ENCODE assay signal across 1 cellular context in the genomic region with DNA sequence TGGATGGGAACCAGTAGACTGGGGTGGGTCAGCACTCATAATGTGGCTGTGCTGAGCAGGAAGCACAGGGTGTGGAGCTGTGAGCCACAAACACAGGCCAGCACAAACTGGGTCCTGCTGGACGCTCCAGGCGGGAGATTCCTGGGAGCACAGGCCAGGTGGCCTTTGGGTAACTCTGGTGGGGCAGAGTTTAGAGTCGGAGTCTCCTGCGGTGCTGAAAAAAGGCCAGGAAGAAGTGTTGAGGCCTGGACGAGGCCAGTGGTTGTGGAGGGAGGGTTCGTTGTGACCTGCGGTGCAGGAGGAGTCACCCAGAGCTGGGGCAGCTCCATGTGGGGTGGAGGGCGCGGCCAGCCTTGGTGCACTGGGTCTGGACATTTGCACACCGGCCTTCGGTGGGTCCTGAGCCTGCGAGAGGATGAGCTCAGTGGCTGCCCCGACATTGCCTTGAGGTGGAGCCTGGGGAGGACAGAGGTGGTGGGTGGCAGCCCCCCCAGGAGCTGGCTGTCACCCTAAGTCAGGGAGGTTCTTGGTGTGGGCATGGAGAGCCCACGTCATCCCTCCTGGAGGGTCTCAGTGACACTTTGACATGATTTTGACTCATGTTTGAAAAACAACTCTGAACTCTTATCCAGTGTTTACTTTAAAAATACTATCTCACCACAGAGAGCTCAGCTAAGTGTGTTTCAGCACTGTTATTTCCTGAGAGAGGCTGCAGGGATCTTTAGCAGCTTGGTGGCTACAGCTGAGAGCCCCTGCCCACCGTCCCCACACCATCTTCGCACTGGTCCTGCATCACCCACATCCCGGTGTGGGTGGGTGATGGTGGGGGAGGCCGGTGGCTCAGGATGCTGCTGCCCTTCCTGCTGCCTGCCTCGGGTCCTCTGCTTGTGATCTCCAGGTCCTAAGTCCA.
TF ChIP-seq lines count a peak whose summit lies in the region.

No MANE protein-coding gene starts in this region.

TF ChIP-seq in HepG2, 621 proteins besides CTCF, POLR2A, EP300 and RAD21 (continued from another document and continues in another):
- TF ChIP-seq, protein P1, sequence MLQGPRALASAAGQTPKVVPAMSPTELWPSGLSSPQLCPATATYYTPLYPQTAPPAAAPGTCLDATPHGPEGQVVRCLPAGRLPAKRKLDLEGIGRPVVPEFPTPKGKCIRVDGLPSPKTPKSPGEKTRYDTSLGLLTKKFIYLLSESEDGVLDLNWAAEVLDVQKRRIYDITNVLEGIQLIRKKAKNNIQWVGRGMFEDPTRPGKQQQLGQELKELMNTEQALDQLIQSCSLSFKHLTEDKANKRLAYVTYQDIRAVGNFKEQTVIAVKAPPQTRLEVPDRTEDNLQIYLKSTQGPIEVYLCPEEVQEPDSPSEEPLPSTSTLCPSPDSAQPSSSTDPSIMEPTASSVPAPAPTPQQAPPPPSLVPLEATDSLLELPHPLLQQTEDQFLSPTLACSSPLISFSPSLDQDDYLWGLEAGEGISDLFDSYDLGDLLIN (CRISPR knock-in tag; IDR thresholded peaks at IDR 0.05; ENCODE audit: borderline replicate concordance), result no peak
- TF ChIP-seq ZFP36L2 (CRISPR knock-in tag; IDR thresholded peaks at IDR 0.05), result no peak
- peak; percentile 50; the same call in 1 of the 2 replicates for TF ChIP-seq NRL (CRISPR knock-in tag; IDR thresholded peaks at IDR 0.05; ENCODE audit: borderline replicate concordance)
- TF ChIP-seq, protein P2, sequence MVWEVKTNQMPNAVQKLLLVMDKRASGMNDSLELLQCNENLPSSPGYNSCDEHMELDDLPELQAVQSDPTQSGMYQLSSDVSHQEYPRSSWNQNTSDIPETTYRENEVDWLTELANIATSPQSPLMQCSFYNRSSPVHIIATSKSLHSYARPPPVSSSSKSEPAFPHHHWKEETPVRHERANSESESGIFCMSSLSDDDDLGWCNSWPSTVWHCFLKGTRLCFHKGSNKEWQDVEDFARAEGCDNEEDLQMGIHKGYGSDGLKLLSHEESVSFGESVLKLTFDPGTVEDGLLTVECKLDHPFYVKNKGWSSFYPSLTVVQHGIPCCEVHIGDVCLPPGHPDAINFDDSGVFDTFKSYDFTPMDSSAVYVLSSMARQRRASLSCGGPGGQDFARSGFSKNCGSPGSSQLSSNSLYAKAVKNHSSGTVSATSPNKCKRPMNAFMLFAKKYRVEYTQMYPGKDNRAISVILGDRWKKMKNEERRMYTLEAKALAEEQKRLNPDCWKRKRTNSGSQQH (CRISPR knock-in tag; IDR thresholded peaks at IDR 0.05; ENCODE audit: low read depth), result no peak
- no peak for TF ChIP-seq HNRNPL (IDR thresholded peaks at IDR 0.05; ENCODE audit: low read depth, low read length)
- TF ChIP-seq DRAP1 (CRISPR knock-in tag; IDR thresholded peaks at IDR 0.05), result no peak
- TF ChIP-seq ZNF879 (CRISPR knock-in tag; IDR thresholded peaks at IDR 0.05), result no peak
- TF ChIP-seq FOXA3 (CRISPR knock-in tag; IDR thresholded peaks at IDR 0.05), result peak; percentile 70
- 0 out of 2 replicates have a peak, but pooled peaks have one; percentile 14 for TF ChIP-seq ETV5 (CRISPR knock-in tag; IDR thresholded peaks at IDR 0.05; ENCODE audit: borderline replicate concordance)
- TF ChIP-seq ZNF775 (CRISPR knock-in tag; IDR thresholded peaks at IDR 0.05; ENCODE audit: borderline replicate concordance), result no peak
- no peak for TF ChIP-seq FOXJ3 (CRISPR knock-in tag; IDR thresholded peaks at IDR 0.05; ENCODE audit: borderline replicate concordance)
- TF ChIP-seq ZNF547 (CRISPR knock-in tag; IDR thresholded peaks at IDR 0.05), result no peak
- TF ChIP-seq, protein P3, sequence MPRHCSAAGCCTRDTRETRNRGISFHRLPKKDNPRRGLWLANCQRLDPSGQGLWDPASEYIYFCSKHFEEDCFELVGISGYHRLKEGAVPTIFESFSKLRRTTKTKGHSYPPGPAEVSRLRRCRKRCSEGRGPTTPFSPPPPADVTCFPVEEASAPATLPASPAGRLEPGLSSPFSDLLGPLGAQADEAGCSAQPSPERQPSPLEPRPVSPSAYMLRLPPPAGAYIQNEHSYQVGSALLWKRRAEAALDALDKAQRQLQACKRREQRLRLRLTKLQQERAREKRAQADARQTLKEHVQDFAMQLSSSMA (CRISPR knock-in tag; IDR thresholded peaks at IDR 0.05), result no peak
- TF ChIP-seq ZNF724P (CRISPR knock-in tag; IDR thresholded peaks at IDR 0.05; ENCODE audit: borderline replicate concordance), result 0 out of 2 replicates have a peak, but pooled peaks have one; percentile 61
- no peak for TF ChIP-seq ZNF580 (CRISPR knock-in tag; IDR thresholded peaks at IDR 0.05; ENCODE audit: borderline replicate concordance, low read depth)
- TF ChIP-seq SIX4 (CRISPR knock-in tag; IDR thresholded peaks at IDR 0.05), result no peak
- TF ChIP-seq NFE2L2 (IDR thresholded peaks at IDR 0.05; ENCODE audit: low read length), result no peak
- no peak for TF ChIP-seq TBX3 (IDR thresholded peaks at IDR 0.05; ENCODE audit: borderline replicate concordance)
- TF ChIP-seq HOXA7 (CRISPR knock-in tag; IDR thresholded peaks at IDR 0.05), result no peak
- TF ChIP-seq, protein P4, sequence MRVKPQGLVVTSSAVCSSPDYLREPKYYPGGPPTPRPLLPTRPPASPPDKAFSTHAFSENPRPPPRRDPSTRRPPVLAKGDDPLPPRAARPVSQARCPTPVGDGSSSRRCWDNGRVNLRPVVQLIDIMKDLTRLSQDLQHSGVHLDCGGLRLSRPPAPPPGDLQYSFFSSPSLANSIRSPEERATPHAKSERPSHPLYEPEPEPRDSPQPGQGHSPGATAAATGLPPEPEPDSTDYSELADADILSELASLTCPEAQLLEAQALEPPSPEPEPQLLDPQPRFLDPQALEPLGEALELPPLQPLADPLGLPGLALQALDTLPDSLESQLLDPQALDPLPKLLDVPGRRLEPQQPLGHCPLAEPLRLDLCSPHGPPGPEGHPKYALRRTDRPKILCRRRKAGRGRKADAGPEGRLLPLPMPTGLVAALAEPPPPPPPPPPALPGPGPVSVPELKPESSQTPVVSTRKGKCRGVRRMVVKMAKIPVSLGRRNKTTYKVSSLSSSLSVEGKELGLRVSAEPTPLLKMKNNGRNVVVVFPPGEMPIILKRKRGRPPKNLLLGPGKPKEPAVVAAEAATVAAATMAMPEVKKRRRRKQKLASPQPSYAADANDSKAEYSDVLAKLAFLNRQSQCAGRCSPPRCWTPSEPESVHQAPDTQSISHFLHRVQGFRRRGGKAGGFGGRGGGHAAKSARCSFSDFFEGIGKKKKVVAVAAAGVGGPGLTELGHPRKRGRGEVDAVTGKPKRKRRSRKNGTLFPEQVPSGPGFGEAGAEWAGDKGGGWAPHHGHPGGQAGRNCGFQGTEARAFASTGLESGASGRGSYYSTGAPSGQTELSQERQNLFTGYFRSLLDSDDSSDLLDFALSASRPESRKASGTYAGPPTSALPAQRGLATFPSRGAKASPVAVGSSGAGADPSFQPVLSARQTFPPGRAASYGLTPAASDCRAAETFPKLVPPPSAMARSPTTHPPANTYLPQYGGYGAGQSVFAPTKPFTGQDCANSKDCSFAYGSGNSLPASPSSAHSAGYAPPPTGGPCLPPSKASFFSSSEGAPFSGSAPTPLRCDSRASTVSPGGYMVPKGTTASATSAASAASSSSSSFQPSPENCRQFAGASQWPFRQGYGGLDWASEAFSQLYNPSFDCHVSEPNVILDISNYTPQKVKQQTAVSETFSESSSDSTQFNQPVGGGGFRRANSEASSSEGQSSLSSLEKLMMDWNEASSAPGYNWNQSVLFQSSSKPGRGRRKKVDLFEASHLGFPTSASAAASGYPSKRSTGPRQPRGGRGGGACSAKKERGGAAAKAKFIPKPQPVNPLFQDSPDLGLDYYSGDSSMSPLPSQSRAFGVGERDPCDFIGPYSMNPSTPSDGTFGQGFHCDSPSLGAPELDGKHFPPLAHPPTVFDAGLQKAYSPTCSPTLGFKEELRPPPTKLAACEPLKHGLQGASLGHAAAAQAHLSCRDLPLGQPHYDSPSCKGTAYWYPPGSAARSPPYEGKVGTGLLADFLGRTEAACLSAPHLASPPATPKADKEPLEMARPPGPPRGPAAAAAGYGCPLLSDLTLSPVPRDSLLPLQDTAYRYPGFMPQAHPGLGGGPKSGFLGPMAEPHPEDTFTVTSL (CRISPR knock-in tag; IDR thresholded peaks at IDR 0.05; ENCODE audit: borderline replicate concordance), result no peak
- TF ChIP-seq KLF11 (CRISPR knock-in tag; IDR thresholded peaks at IDR 0.05), result no peak
- no peak for TF ChIP-seq ZSCAN12 (CRISPR knock-in tag; IDR thresholded peaks at IDR 0.05)
- TF ChIP-seq, protein P5, sequence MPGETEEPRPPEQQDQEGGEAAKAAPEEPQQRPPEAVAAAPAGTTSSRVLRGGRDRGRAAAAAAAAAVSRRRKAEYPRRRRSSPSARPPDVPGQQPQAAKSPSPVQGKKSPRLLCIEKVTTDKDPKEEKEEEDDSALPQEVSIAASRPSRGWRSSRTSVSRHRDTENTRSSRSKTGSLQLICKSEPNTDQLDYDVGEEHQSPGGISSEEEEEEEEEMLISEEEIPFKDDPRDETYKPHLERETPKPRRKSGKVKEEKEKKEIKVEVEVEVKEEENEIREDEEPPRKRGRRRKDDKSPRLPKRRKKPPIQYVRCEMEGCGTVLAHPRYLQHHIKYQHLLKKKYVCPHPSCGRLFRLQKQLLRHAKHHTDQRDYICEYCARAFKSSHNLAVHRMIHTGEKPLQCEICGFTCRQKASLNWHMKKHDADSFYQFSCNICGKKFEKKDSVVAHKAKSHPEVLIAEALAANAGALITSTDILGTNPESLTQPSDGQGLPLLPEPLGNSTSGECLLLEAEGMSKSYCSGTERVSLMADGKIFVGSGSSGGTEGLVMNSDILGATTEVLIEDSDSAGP (CRISPR knock-in tag; IDR thresholded peaks at IDR 0.05; ENCODE audit: borderline replicate concordance), result 0 out of 2 replicates have a peak, but pooled peaks have one; percentile 2
- peak; percentile 68 for TF ChIP-seq ZNF687 (CRISPR knock-in tag; IDR thresholded peaks at IDR 0.05)
- no peak for TF ChIP-seq NCOR1 (IDR thresholded peaks at IDR 0.05; ENCODE audit: borderline replicate concordance, low read length)
- peak; percentile 30; the same call in 1 of the 2 replicates for TF ChIP-seq HMG20A (CRISPR knock-in tag; IDR thresholded peaks at IDR 0.05; ENCODE audit: borderline replicate concordance)
- TF ChIP-seq TMF1 (CRISPR knock-in tag; IDR thresholded peaks at IDR 0.05; ENCODE audit: low read depth), result 0 out of 2 replicates have a peak, but pooled peaks have one; percentile 19
- TF ChIP-seq ZFP62 (CRISPR knock-in tag; IDR thresholded peaks at IDR 0.05), result no peak
- TF ChIP-seq KDM5B (CRISPR knock-in tag; IDR thresholded peaks at IDR 0.05; ENCODE audit: borderline replicate concordance), result peak; percentile 52; the same call in 1 of the 2 replicates
- TF ChIP-seq SP1 (IDR thresholded peaks at IDR 0.05), result no peak
- TF ChIP-seq SP1 (CRISPR knock-in tag; IDR thresholded peaks at IDR 0.05), result no peak
- TF ChIP-seq, protein P6, sequence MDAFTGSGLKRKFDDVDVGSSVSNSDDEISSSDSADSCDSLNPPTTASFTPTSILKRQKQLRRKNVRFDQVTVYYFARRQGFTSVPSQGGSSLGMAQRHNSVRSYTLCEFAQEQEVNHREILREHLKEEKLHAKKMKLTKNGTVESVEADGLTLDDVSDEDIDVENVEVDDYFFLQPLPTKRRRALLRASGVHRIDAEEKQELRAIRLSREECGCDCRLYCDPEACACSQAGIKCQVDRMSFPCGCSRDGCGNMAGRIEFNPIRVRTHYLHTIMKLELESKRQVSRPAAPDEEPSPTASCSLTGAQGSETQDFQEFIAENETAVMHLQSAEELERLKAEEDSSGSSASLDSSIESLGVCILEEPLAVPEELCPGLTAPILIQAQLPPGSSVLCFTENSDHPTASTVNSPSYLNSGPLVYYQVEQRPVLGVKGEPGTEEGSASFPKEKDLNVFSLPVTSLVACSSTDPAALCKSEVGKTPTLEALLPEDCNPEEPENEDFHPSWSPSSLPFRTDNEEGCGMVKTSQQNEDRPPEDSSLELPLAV (CRISPR knock-in tag; conservative IDR thresholded peaks at IDR 0.05; ENCODE audit: low read depth), result no peak
- TF ChIP-seq, protein P7, sequence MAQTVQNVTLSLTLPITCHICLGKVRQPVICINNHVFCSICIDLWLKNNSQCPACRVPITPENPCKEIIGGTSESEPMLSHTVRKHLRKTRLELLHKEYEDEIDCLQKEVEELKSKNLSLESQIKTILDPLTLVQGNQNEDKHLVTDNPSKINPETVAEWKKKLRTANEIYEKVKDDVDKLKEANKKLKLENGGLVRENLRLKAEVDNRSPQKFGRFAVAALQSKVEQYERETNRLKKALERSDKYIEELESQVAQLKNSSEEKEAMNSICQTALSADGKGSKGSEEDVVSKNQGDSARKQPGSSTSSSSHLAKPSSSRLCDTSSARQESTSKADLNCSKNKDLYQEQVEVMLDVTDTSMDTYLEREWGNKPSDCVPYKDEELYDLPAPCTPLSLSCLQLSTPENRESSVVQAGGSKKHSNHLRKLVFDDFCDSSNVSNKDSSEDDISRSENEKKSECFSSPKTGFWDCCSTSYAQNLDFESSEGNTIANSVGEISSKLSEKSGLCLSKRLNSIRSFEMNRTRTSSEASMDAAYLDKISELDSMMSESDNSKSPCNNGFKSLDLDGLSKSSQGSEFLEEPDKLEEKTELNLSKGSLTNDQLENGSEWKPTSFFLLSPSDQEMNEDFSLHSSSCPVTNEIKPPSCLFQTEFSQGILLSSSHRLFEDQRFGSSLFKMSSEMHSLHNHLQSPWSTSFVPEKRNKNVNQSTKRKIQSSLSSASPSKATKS (CRISPR knock-in tag; IDR thresholded peaks at IDR 0.05), result no peak
- TF ChIP-seq MEF2D (CRISPR knock-in tag; IDR thresholded peaks at IDR 0.05), result no peak
- TF ChIP-seq JUND (CRISPR knock-in tag; IDR thresholded peaks at IDR 0.05), result no peak
